In the genomic region with DNA sequence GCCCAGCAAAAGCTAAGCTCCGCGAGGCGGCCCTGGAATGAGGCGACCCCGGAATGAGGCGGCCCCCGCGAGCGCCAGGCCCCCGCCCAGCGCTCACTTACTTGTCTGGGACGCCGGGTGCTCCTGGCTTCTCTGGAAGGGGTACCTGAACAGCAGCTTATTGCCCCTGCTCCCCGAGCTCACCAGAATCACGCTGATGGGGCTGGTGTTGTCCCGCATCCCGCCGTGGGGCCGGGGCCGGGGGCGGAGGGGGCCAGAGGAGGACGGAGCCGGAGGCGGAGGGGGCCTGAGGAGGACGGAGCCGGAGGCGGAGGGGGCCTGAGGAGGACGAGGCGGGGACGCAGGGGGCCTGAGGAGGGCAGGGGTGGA, we compare ENCODE assay signal across 9 cellular contexts. TPM values are rescaled to one million over a fixed set of nuclear protein-coding genes. Genes with fewer than 3 reads are reported as not detected.
DNase-seq lines count a peak whose midpoint lies in the region; ATAC-seq, FAIRE-seq and TF ChIP-seq lines count a peak whose summit lies in the region.
"Had no signal": no experiment of that assay in that cellular context is flagged by ENCODE, and none has a peak within 500 bp of the region (broad histone marks: within the 10 kb centered on the region; RNA-seq: fewer than 3 reads in every experiment).

No MANE protein-coding gene starts in this region.

- H3K9me2 ChIP-seq in SU-DHL-6 (replicated peaks; ENCODE audit: insufficient read depth, low read length): no peaks in the 10 kb centered on the region

- H3K4me3 ChIP-seq in GM12865 (ENCODE audit: low read depth, low read length) (peak overlapping the region; percentile 93), SU-DHL-6 (ENCODE audit: insufficient read depth, low read length, poor library complexity, severe bottlenecking) (peak overlapping the region; percentile 100), body of pancreas (peak overlapping the region; percentile 23 to 81), kidney (ENCODE audit: low read length in 2 of 2) (peak overlapping the region; percentile 63 to 64)

- intact Hi-C loops in body of pancreas (cut with DNase I) (no loop called here), kidney (cut with DNase I) (no loop called here)

- H3K4me2 ChIP-seq in SU-DHL-6 (ENCODE audit: low read depth, low read length, poor library complexity, severe bottlenecking): peak overlapping the region; percentile 72

- TF ChIP-seq POLR2A in body of pancreas (IDR thresholded peaks at IDR 0.05) (no peak), GM18505 (IDR thresholded peaks at IDR 0.05; ENCODE audit: borderline replicate concordance, extremely low read depth, insufficient read depth, insufficient read length) (no peak)

- H3K36me3 ChIP-seq in SU-DHL-6 (ENCODE audit: low read length): no peaks in the 10 kb centered on the region
- H3K36me3 ChIP-seq in body of pancreas (replicated peaks in 1 of 2; ENCODE audit: insufficient read depth in 1 of 2, low read depth in 2 of 2): no peaks in the 10 kb centered on the region
- H3K36me3 ChIP-seq in kidney (ENCODE audit: control insufficient read depth in 1 of 2, insufficient read depth in 2 of 2, low read length in 2 of 2): no peaks in the 10 kb centered on the region

- H3K27ac ChIP-seq in SU-DHL-6 (ENCODE audit: low read depth, low read length) (peak overlapping the region; percentile 76), body of pancreas (peak overlapping the region in 3 of 4 donors; percentile 55 to 66 (median 65)), kidney (ENCODE audit: low read depth in 2 of 2, low read length in 2 of 2) (no peak overlapping the region)

- peak; percentile 45 for DNase-seq in GM12865 (ENCODE audit: low read depth)
- peak in 3 of 4 donors; percentile 4 to 28 (median 11) for DNase-seq in body of pancreas
- peak; percentile 78 for DNase-seq in kidney
- DNase-seq in stimulated activated CD4-positive, alpha-beta T cell treated with anti-CD3 and anti-CD28 coated beads, Interleukin-4, amount 100 ng/mL, for 1 hour: peak; percentile 38

- H3K4me1 ChIP-seq in body of pancreas (peaks cover 14% of the 10 kb centered on the region), kidney (ENCODE audit: control insufficient read depth in 1 of 2, insufficient read depth in 1 of 2, low read depth in 1 of 2, low read length in 2 of 2) (peaks cover 0 to 2% of the 10 kb centered on the region in 2 donors)

- WGBS in body of pancreas, 2 donors: 1% methylated on average over 17 to 19 of the region's 30 CpGs

- FAIRE-seq in kidney (lab: Jason Lieb, UNC): no peak

- H4K20me1 ChIP-seq in SU-DHL-6 (ENCODE audit: low read depth, low read length): no peaks in the 10 kb centered on the region

- H3K79me2 ChIP-seq in SU-DHL-6 (ENCODE audit: insufficient read depth, low read length): peaks cover 48% of the 10 kb centered on the region

- no peak for ATAC-seq in body of pancreas
- ATAC-seq in GM18505 (IDR thresholded peaks at IDR 0.05; ENCODE audit: unreplicated experiment): no peak
- ATAC-seq in GM21717 (IDR thresholded peaks at IDR 0.05; ENCODE audit: unreplicated experiment): no peak
- no peak for ATAC-seq in GM21515 (IDR thresholded peaks at IDR 0.05; ENCODE audit: unreplicated experiment)

- H3K9ac ChIP-seq in SU-DHL-6 (ENCODE audit: low read length): peak overlapping the region; percentile 90
- peak overlapping the region; percentile 67 to 80 for H3K9ac ChIP-seq in kidney (ENCODE audit: low read length in 2 of 2)

- H2AFZ ChIP-seq in SU-DHL-6 (ENCODE audit: low read depth, low read length, severe bottlenecking): peak overlapping the region; percentile 36

- H3K27me3 ChIP-seq in SU-DHL-6 (ENCODE audit: low read length): no peaks in the 10 kb centered on the region
- no peaks in the 10 kb centered on the region for H3K27me3 ChIP-seq in body of pancreas

- TF ChIP-seq CTCF in GM12865 (IDR thresholded peaks at IDR 0.05; ENCODE audit: insufficient read depth, low read depth, low read length, missing control alignments) (no peak), SU-DHL-6 (IDR thresholded peaks at IDR 0.05; ENCODE audit: insufficient read depth, low read length, poor library complexity, severe bottlenecking) (no peak), body of pancreas (IDR thresholded peaks at IDR 0.05) (no peak), kidney (IDR thresholded peaks at IDR 0.05; ENCODE audit: borderline replicate concordance, extremely low read depth, insufficient read depth) (no peak)

- H3K9me3 ChIP-seq in SU-DHL-6 (ENCODE audit: insufficient read depth, low read length): no peaks in the 10 kb centered on the region
- no peaks in the 10 kb centered on the region for H3K9me3 ChIP-seq in body of pancreas
- no peaks in the 10 kb centered on the region for H3K9me3 ChIP-seq in kidney (ENCODE audit: control insufficient read depth in 1 of 2, low read length in 2 of 2)

- peaks cover 15% of the 10 kb centered on the region for H3F3A ChIP-seq in SU-DHL-6 (ENCODE audit: insufficient read depth)

RNA-seq across cellular contexts. Expression of a gene that starts 0.4 kb away (rescaled TPM):
- 10 to 100 TPM; 10.6 to 23.7 TPM for total RNA-seq in body of pancreas
- total RNA-seq in kidney: 37.8 TPM
- 21.3 TPM for polyA plus RNA-seq in kidney (ENCODE audit: insufficient read depth, low read depth, low replicate concordance)

RNA-seq across cellular contexts. Expression of a gene that starts 14.4 kb away (rescaled TPM):
- total RNA-seq in body of pancreas (not detected), kidney (not detected)
- not detected for polyA plus RNA-seq in kidney (ENCODE audit: insufficient read depth, low read depth, low replicate concordance)
- total RNA-seq: T-helper 2 cell treated with Interferon-gamma antibody and Interleukin-4, amounts not matched to agents 100 ng/mL and 5 ng/mL, for 36 hours had no signal

RNA-seq across cellular contexts. Expression of a gene that starts 27.7 kb away (rescaled TPM):
- total RNA-seq in body of pancreas (not detected), kidney (not detected)
- polyA plus RNA-seq in kidney (ENCODE audit: insufficient read depth, low read depth, low replicate concordance): not detected
- total RNA-seq: T-helper 2 cell treated with Interferon-gamma antibody and Interleukin-4, amounts not matched to agents 100 ng/mL and 5 ng/mL, for 36 hours had no signal

RNA-seq across cellular contexts. Expression of a gene that starts 34.6 kb away (rescaled TPM):
- total RNA-seq in body of pancreas (10 to 100 TPM in 1 of 2 donors, 1 to 10 TPM in 1; 6.0 to 23.4 TPM), kidney (33.9 TPM)
- 11.1 TPM for polyA plus RNA-seq in kidney (ENCODE audit: insufficient read depth, low read depth, low replicate concordance)
- total RNA-seq: T-helper 2 cell treated with Interferon-gamma antibody and Interleukin-4, amounts not matched to agents 100 ng/mL and 5 ng/mL, for 36 hours had no signal

RNA-seq across cellular contexts. Expression of a gene that starts 38.4 kb away (rescaled TPM):
- total RNA-seq in body of pancreas (not detected), kidney (41.1 TPM)
- polyA plus RNA-seq in kidney (ENCODE audit: insufficient read depth, low read depth, low replicate concordance): 2.6 TPM
- total RNA-seq: T-helper 2 cell treated with Interferon-gamma antibody and Interleukin-4, amounts not matched to agents 100 ng/mL and 5 ng/mL, for 36 hours had no signal

Comparison
In these comparisons a context has a peak if more than half of its experiments do, and no peak if none do; other contexts are left out.
1. DNase-seq: peak in every context shown above with its lines; median percentile 78 in kidney; 45 in GM12865; 38 in stimulated activated CD4-positive, alpha-beta T cell treated with anti-CD3 and anti-CD28 coated beads, Interleukin-4, amount 100 ng/mL, for 1 hour; 11 in body of pancreas.
2. H3K27ac ChIP-seq: peak in SU-DHL-6 (single experiment) and body of pancreas (3 of 4); none in kidney (0 of 2).
3. Peak in every context shown above with its lines, with median percentiles within 50 percentile points of each other: H3K4me3 ChIP-seq.